24 cellular contexts compared by ENCODE assay signal in the genomic region with DNA sequence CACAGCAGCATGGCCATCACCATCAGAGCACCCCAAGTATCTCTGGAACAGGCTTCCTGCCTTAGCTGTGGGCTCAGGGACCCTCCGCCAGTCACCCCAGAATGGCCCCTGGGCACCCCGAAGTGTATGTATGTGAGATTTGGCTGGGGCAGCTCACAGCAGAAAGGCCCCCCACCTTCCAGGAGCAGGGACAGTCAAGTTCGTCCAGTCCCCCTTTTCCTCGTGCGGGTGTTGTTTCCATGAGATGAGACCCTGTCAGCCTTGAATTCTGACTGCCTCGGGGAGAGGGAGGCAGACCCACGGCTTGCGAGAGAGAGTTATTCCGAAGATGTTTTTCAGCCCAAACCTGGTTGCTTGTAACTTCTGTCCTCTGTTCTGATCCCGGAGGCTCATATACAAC.
"Had no signal": no experiment of that assay in that cellular context is flagged by ENCODE, and none has a peak within 500 bp of the region (broad histone marks: within the 10 kb centered on the region; RNA-seq: fewer than 3 reads in every experiment).

No MANE protein-coding gene starts in this region.

- H3K79me2 ChIP-seq: hepatocyte had no signal

- H3K36me3 ChIP-seq: pancreas, stomach, suprapubic skin, transverse colon had no signal

- H3K4me3 Mint-ChIP-seq: activated naive CD4-positive, alpha-beta T cell treated with anti-CD3 and anti-CD28 coated beads for 36 hours; activated naive CD8-positive, alpha-beta T cell treated with anti-CD3 and anti-CD28 coated beads, Interleukin-2, amount 10 ng/mL, durations not matched to agents 7 days and 5 days; activated T-cell treated with anti-CD3 and anti-CD28 coated beads, Interleukin-2, amount 50 U/mL, for 72 hours; immature natural killer cell; natural killer cell; stimulated activated memory B cell treated with anti-CD40 and anti-IgM and Interleukin-4, amounts not matched to agents 10 μg/mL and 1 μg/mL and 100 μg/mL, for 72 hours had no signal

- H2AFZ ChIP-seq: hepatocyte had no signal

- H3K9me3 Mint-ChIP-seq: activated naive CD4-positive, alpha-beta T cell treated with anti-CD3 and anti-CD28 coated beads for 36 hours; activated naive CD8-positive, alpha-beta T cell treated with anti-CD3 and anti-CD28 coated beads, Interleukin-2, amount 10 ng/mL, durations not matched to agents 7 days and 5 days; activated T-cell treated with anti-CD3 and anti-CD28 coated beads, Interleukin-2, amount 50 U/mL, for 72 hours; immature natural killer cell; natural killer cell; stimulated activated memory B cell treated with anti-CD40 and anti-IgM and Interleukin-4, amounts not matched to agents 10 μg/mL and 1 μg/mL and 100 μg/mL, for 72 hours had no signal

- H3K27ac ChIP-seq: hepatocyte, pancreas, stomach, suprapubic skin, transverse colon, VCaP had no signal

- H3K4me1 ChIP-seq: pancreas, transverse colon had no signal

- H3K27me3 Mint-ChIP-seq: activated naive CD8-positive, alpha-beta T cell treated with anti-CD3 and anti-CD28 coated beads, Interleukin-2, amount 10 ng/mL, durations not matched to agents 7 days and 5 days had no signal

- H3K9me3 ChIP-seq: pancreas, stomach, suprapubic skin, transverse colon had no signal

- H3K27me3 ChIP-seq: hepatocyte, pancreas, transverse colon had no signal

- H3K4me3 ChIP-seq: hepatocyte, pancreas, stomach, suprapubic skin, transverse colon had no signal

- H3K27ac Mint-ChIP-seq: activated naive CD4-positive, alpha-beta T cell treated with anti-CD3 and anti-CD28 coated beads for 36 hours; activated naive CD8-positive, alpha-beta T cell treated with anti-CD3 and anti-CD28 coated beads, Interleukin-2, amount 10 ng/mL, durations not matched to agents 7 days and 5 days; activated T-cell treated with anti-CD3 and anti-CD28 coated beads, Interleukin-2, amount 50 U/mL, for 72 hours; natural killer cell; stimulated activated memory B cell treated with anti-CD40 and anti-IgM and Interleukin-4, amounts not matched to agents 10 μg/mL and 1 μg/mL and 100 μg/mL, for 72 hours had no signal

- H3K4me2 ChIP-seq: hepatocyte had no signal

- H3K4me1 Mint-ChIP-seq: activated naive CD8-positive, alpha-beta T cell treated with anti-CD3 and anti-CD28 coated beads, Interleukin-2, amount 10 ng/mL, durations not matched to agents 7 days and 5 days; stimulated activated memory B cell treated with anti-CD40 and anti-IgM and Interleukin-4, amounts not matched to agents 10 μg/mL and 1 μg/mL and 100 μg/mL, for 72 hours had no signal

- DNase-seq: activated CD4-positive, alpha-beta T cell treated with anti-CD3 and anti-CD28 coated beads for 1 hour; activated CD4-positive, alpha-beta T cell treated with anti-CD3 and anti-CD28 coated beads, Interleukin-2, amount 50 U/mL, for 1 hour; activated effector memory CD4-positive, alpha-beta T cell treated with Interleukin-2 at 50 U/mL for 16 hours; activated naive CD4-positive, alpha-beta T cell treated with anti-CD3 and anti-CD28 coated beads for 36 hours; activated naive CD8-positive, alpha-beta T cell treated with anti-CD3 and anti-CD28 coated beads, Interleukin-2, amount 10 ng/mL, durations not matched to agents 7 days and 5 days; activated T-cell treated with anti-CD3 and anti-CD28 coated beads, Interleukin-2, amount 50 U/mL, for 72 hours; amniotic stem cell; effector CD4-positive, alpha-beta T cell; erythroblast; foreskin melanocyte; glutamatergic neuron; immature natural killer cell; kidney glomerular epithelial cell; left ventricle myocardium superior; mammary epithelial cell; natural killer cell; small intestine; stomach; transverse colon had no signal

- H3K36me3 Mint-ChIP-seq: activated naive CD8-positive, alpha-beta T cell treated with anti-CD3 and anti-CD28 coated beads, Interleukin-2, amount 10 ng/mL, durations not matched to agents 7 days and 5 days; immature natural killer cell; natural killer cell; stimulated activated memory B cell treated with anti-CD40 and anti-IgM and Interleukin-4, amounts not matched to agents 10 μg/mL and 1 μg/mL and 100 μg/mL, for 72 hours had no signal
